9 cellular contexts compared by ENCODE assay signal in the genomic region with DNA sequence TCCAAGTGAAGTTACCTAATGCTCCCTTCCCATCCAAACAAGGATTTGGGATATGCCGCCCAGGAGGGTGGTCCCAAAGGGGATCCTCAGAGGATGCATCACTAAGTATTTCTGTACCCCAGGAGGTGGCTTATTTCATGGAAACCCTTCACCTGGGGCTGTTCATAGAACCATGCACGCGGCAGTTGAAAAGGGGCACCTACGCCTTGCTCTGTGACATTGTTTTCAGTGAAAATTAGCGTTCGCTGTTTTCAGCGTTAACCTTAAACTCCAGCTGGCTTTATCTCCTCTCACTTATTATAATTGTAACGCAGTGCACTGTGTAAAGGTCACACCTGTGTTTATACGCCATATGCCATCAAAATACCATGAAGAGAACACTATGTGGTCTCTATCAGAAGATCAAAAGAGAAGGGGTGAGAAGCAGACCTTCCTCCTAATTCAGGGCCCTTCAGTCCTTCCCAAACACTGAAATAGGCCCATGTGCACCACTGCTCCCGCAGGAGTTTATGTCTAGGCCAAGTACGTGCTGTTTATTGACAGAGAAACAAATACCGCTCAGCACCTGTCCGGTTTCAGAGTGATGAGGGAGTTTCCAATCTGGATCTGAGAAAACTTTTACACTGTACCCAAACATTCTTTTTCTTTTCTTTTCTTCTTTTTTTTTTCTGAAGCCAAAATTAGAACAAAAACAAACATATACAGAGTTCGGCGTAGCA.
DNase-seq lines count a peak whose midpoint lies in the region; ATAC-seq and TF ChIP-seq lines count a peak whose summit lies in the region.
"Had no signal": no experiment of that assay in that cellular context is flagged by ENCODE, and none has a peak within 500 bp of the region (broad histone marks: within the 10 kb centered on the region; RNA-seq: fewer than 3 reads in every experiment).

No MANE protein-coding gene starts in this region.

- no peak for TF ChIP-seq CTCF in left ventricle myocardium inferior (IDR thresholded peaks at IDR 0.05; ENCODE audit: borderline replicate concordance)

- H3K9ac ChIP-seq in rectal smooth muscle tissue (ENCODE audit: low read length) = no peak overlapping the region

- intact Hi-C loops in left ventricle myocardium inferior (cut with micrococcal nuclease) = no loop called here

- H3K9me3 ChIP-seq in left ventricle myocardium inferior (replicated peaks) = no peaks in the 10 kb centered on the region

- no peaks in the 10 kb centered on the region for H3K36me3 ChIP-seq in rectal smooth muscle tissue (ENCODE audit: control insufficient read depth, insufficient read depth, low read length)
- no peaks in the 10 kb centered on the region for H3K36me3 ChIP-seq in left ventricle myocardium inferior

- ATAC-seq in GM18870 (IDR thresholded peaks at IDR 0.05; ENCODE audit: unreplicated experiment) = peak; percentile 14
- ATAC-seq in HG02885 (IDR thresholded peaks at IDR 0.05; ENCODE audit: poor library complexity, unreplicated experiment) = peak; percentile 14

- peak; percentile 46 for DNase-seq in activated CD4-positive, CD25-positive, alpha-beta regulatory T cell treated with anti-CD3 and anti-CD28 coated beads, Interleukin-2, amount 50 U/mL, for 72 hours
- DNase-seq in amniotic stem cell (lab: John Stamatoyannopoulos, UW) = no peak
- DNase-seq in SK-N-DZ (ENCODE audit: low spot score) = no peak
- DNase-seq in amygdala (lab: John Stamatoyannopoulos, UW) = no peak
- no peak for DNase-seq in left ventricle myocardium inferior
- DNase-seq: HCEC 1CT had no signal

- H3K27ac ChIP-seq in rectal smooth muscle tissue (ENCODE audit: low read depth, low read length) (no peak overlapping the region), left ventricle myocardium inferior (replicated peaks) (no peak overlapping the region)

- H3K4me3 ChIP-seq in rectal smooth muscle tissue (ENCODE audit: low read length) = peak overlapping the region; percentile 37
- no peak overlapping the region for H3K4me3 ChIP-seq in left ventricle myocardium inferior

- H3K4me1 ChIP-seq in rectal smooth muscle tissue (ENCODE audit: control insufficient read depth, insufficient read depth, low read length) = peaks cover 9% of the 10 kb centered on the region
- H3K4me1 ChIP-seq in left ventricle myocardium inferior = peaks cover 36% of the 10 kb centered on the region

- H3K27me3 ChIP-seq in rectal smooth muscle tissue (ENCODE audit: control insufficient read depth, insufficient read depth, low read length) (no peaks in the 10 kb centered on the region), left ventricle myocardium inferior (ENCODE audit: low read depth) (no peaks in the 10 kb centered on the region)
